In the genomic region with DNA sequence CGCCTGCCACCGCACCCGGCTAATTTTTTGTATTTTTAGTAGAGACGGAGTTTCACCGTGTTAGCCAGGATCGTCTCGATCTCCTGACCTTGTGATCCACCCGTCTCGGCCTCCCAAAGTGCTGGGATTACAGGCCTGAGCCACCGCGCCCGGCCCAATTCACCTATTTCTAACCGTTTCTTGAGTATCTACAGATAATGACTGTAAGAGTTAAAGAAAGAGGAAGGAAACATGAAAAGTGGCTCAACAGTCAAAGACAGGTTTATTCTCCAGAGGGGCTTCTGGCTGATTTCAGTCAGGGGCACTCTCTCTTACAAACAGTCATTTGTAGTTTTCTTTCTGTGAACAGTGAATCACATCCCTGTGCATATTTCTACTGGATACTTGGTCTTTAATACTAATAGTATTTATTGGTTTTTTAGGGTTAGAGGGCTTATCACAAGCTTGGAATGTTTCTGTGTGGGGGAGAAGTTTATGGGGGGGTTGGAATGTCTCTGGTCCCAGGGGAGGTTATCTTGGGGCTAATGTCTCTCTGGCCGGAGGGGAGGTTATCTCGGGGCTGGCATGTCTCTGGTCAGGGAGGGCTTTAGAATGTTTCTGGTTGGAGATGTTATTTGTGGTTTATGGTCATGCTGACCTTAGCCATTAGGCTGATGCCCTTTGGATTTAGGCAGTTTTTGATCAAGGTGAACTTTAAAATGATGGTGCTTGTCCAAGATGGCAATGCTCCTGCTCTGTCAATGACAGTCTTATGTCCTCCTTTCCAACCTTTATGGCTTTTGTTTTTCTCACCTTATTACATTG, we compare ENCODE assay signal across 8 cellular contexts. TPM values are rescaled to one million over a fixed set of nuclear protein-coding genes. Genes with fewer than 3 reads are reported as not detected.
DNase-seq lines count a peak whose midpoint lies in the region; ATAC-seq, FAIRE-seq and TF ChIP-seq lines count a peak whose summit lies in the region.
"Not testable (repeated sequence)": the region's sequence is repeated elsewhere in the genome, so short reads cannot be mapped to it uniquely, and the experiment has no call there.

No MANE protein-coding gene starts in this region.

- not testable (repeated sequence) for ATAC-seq in activated CD8-positive, alpha-beta T cell treated with anti-CD3 and anti-CD28 coated beads, Interleukin-2, amount 10 ng/mL, durations not matched to agents 7 days and 5 days; naive B cell (ENCODE audit: low read depth in 2 of 2); stimulated activated effector memory CD8-positive, alpha-beta T cell treated with anti-CD3 and anti-CD28 coated beads, Interleukin-12 subunit alpha, Interleukin-12 subunit beta, amount 100 ng/mL, for 72 hours

- H3K79me2 ChIP-seq in ACC112 (ENCODE audit: control insufficient read depth, insufficient read depth, low read length, unreplicated experiment): not testable (repeated sequence)

- H3K9me3 ChIP-seq in HUES6 (ENCODE audit: control insufficient read depth, insufficient read depth, low read depth, low read length): peaks cover 11% of the 10 kb centered on the region
- H3K9me3 ChIP-seq in left ventricle myocardium inferior (replicated peaks): not testable (repeated sequence)

- H3K36me3 ChIP-seq in ACC112 (ENCODE audit: insufficient read depth, low read length); HUES6 (ENCODE audit: control insufficient read depth, insufficient read depth, low read length); left ventricle myocardium inferior: not testable (repeated sequence)

- H3K4me3 Mint-ChIP-seq in activated CD8-positive, alpha-beta T cell treated with anti-CD3 and anti-CD28 coated beads, Interleukin-2, amount 10 ng/mL, durations not matched to agents 7 days and 5 days; chondrocyte (ENCODE audit: unreplicated experiment); stimulated activated effector memory CD8-positive, alpha-beta T cell treated with anti-CD3 and anti-CD28 coated beads, Interleukin-12 subunit alpha, Interleukin-12 subunit beta, amount 100 ng/mL, for 72 hours: not testable (repeated sequence)
- peak overlapping the region in 5 of 8 donors; percentile 2 to 61 (median 24) for H3K4me3 Mint-ChIP-seq in naive B cell

- peak overlapping the region; percentile 62 for H3K9ac ChIP-seq in HUES6 (ENCODE audit: low read length)

- peaks cover 38% of the 10 kb centered on the region for H3K4me1 ChIP-seq in ACC112 (ENCODE audit: control insufficient read depth, insufficient read depth, low read length, unreplicated experiment)
- H3K4me1 ChIP-seq in HUES6 (ENCODE audit: control insufficient read depth, insufficient read depth, low read length): peaks cover 23% of the 10 kb centered on the region
- H3K4me1 ChIP-seq in left ventricle myocardium inferior: peaks cover 28% of the 10 kb centered on the region

- H3K27ac Mint-ChIP-seq in activated CD8-positive, alpha-beta T cell treated with anti-CD3 and anti-CD28 coated beads, Interleukin-2, amount 10 ng/mL, durations not matched to agents 7 days and 5 days: peak overlapping the region; percentile 85
- peak overlapping the region; percentile 97 for H3K27ac Mint-ChIP-seq in chondrocyte (ENCODE audit: unreplicated experiment)
- H3K27ac Mint-ChIP-seq in naive B cell: peak overlapping the region in 4 of 6 donors; percentile 6 to 67 (median 20)
- H3K27ac Mint-ChIP-seq in stimulated activated effector memory CD8-positive, alpha-beta T cell treated with anti-CD3 and anti-CD28 coated beads, Interleukin-12 subunit alpha, Interleukin-12 subunit beta, amount 100 ng/mL, for 72 hours: peak overlapping the region; percentile 14

- H2AFZ ChIP-seq in ACC112 (ENCODE audit: low read length, unreplicated experiment): peak overlapping the region; percentile 50

- DNase-seq in RCC 7860 (ENCODE audit: low spot score): peak; percentile 16
- not testable (repeated sequence) for DNase-seq in activated CD8-positive, alpha-beta T cell treated with anti-CD3 and anti-CD28 coated beads, Interleukin-2, amount 10 ng/mL, durations not matched to agents 7 days and 5 days; chondrocyte (ENCODE audit: low spot score); left ventricle myocardium inferior; naive B cell; stimulated activated effector memory CD8-positive, alpha-beta T cell treated with anti-CD3 and anti-CD28 coated beads, Interleukin-12 subunit alpha, Interleukin-12 subunit beta, amount 100 ng/mL, for 72 hours (ENCODE audit: low spot score in 2 of 2)

- peak overlapping the region; percentile 42; the same call in 1 of the 2 replicates for H3K4me3 ChIP-seq in ACC112 (ENCODE audit: low read depth, low read length)
- not testable (repeated sequence) for H3K4me3 ChIP-seq in HUES6 (ENCODE audit: low read depth, low read length); left ventricle myocardium inferior

- H3K4me1 Mint-ChIP-seq in activated CD8-positive, alpha-beta T cell treated with anti-CD3 and anti-CD28 coated beads, Interleukin-2, amount 10 ng/mL, durations not matched to agents 7 days and 5 days (ENCODE audit: low read depth): peaks cover 44% of the 10 kb centered on the region
- H3K4me1 Mint-ChIP-seq in chondrocyte (ENCODE audit: low read depth) (peaks cover 44% of the 10 kb centered on the region), naive B cell (peaks cover 19 to 27% (median 26%) of the 10 kb centered on the region in 3 donors)
- peaks cover 11% of the 10 kb centered on the region for H3K4me1 Mint-ChIP-seq in stimulated activated effector memory CD8-positive, alpha-beta T cell treated with anti-CD3 and anti-CD28 coated beads, Interleukin-12 subunit alpha, Interleukin-12 subunit beta, amount 100 ng/mL, for 72 hours

- FAIRE-seq in RCC 7860 (lab: Jason Lieb, UNC): not testable (repeated sequence)

- not testable (repeated sequence) for H3K27me3 Mint-ChIP-seq in activated CD8-positive, alpha-beta T cell treated with anti-CD3 and anti-CD28 coated beads, Interleukin-2, amount 10 ng/mL, durations not matched to agents 7 days and 5 days (ENCODE audit: low read depth); chondrocyte (ENCODE audit: low read depth); naive B cell

- H3K27ac ChIP-seq in ACC112 (ENCODE audit: low read depth, low read length) (peak overlapping the region; percentile 100), HUES6 (ENCODE audit: low read depth, low read length) (peak overlapping the region; percentile 84; the same call in 1 of the 2 replicates), left ventricle myocardium inferior (replicated peaks) (peak overlapping the region; percentile 89)

- not testable (repeated sequence) for H3K36me3 Mint-ChIP-seq in activated CD8-positive, alpha-beta T cell treated with anti-CD3 and anti-CD28 coated beads, Interleukin-2, amount 10 ng/mL, durations not matched to agents 7 days and 5 days (ENCODE audit: low read depth); chondrocyte (ENCODE audit: low read depth); naive B cell; stimulated activated effector memory CD8-positive, alpha-beta T cell treated with anti-CD3 and anti-CD28 coated beads, Interleukin-12 subunit alpha, Interleukin-12 subunit beta, amount 100 ng/mL, for 72 hours

- POLR2A ChIA-PET in activated CD8-positive, alpha-beta T cell treated with anti-CD3 and anti-CD28 coated beads, Interleukin-2, amount 10 ng/mL, durations not matched to agents 7 days and 5 days (lab: Charles Lee): not testable (repeated sequence)

- not testable (repeated sequence) for H3K9me3 Mint-ChIP-seq in activated CD8-positive, alpha-beta T cell treated with anti-CD3 and anti-CD28 coated beads, Interleukin-2, amount 10 ng/mL, durations not matched to agents 7 days and 5 days (ENCODE audit: insufficient read depth); chondrocyte (ENCODE audit: low read depth); naive B cell; stimulated activated effector memory CD8-positive, alpha-beta T cell treated with anti-CD3 and anti-CD28 coated beads, Interleukin-12 subunit alpha, Interleukin-12 subunit beta, amount 100 ng/mL, for 72 hours

- intact Hi-C loops in left ventricle myocardium inferior (cut with micrococcal nuclease): not testable (repeated sequence)

- H3K27me3 ChIP-seq in ACC112 (ENCODE audit: insufficient read depth, low read length); HUES6 (ENCODE audit: control insufficient read depth, insufficient read depth, low read length); left ventricle myocardium inferior (ENCODE audit: low read depth): not testable (repeated sequence)

- CTCF ChIA-PET in activated CD8-positive, alpha-beta T cell treated with anti-CD3 and anti-CD28 coated beads, Interleukin-2, amount 10 ng/mL, durations not matched to agents 7 days and 5 days (lab: Charles Lee): interaction anchor here (0.9 to 2.7 kb wide), 8 partner anchors 9 to 74 kb away, joined by 3 to 9 read pairs (median 5); no protein-coding TSS in a partner anchor

- not testable (repeated sequence) for TF ChIP-seq CTCF in chondrocyte (IDR thresholded peaks at IDR 0.05); left ventricle myocardium inferior (IDR thresholded peaks at IDR 0.05; ENCODE audit: borderline replicate concordance)

RNA-seq across cellular contexts. Expression of gene SUSD2, which starts 25.4 kb away (rescaled TPM):
- total RNA-seq in activated CD8-positive, alpha-beta T cell treated with anti-CD3 and anti-CD28 coated beads, Interleukin-2, amount 10 ng/mL, durations not matched to agents 7 days and 5 days: 1 to 10 TPM; 1.3 to 1.9 TPM
- total RNA-seq in chondrocyte: 0.34 to 1.00 TPM (median 0.65 TPM) in 3 replicates
- 3.2 TPM for total RNA-seq in left ventricle myocardium inferior
- polyA plus RNA-seq in naive B cell (ENCODE audit: low read depth in 6 of 6): under 1 TPM in 1 of 6 donors, not detected in 5; 0.09 TPM

RNA-seq across cellular contexts. Expression of gene GGT5, which starts 38.2 kb away (rescaled TPM):
- under 1 TPM; 0.29 to 0.44 TPM for total RNA-seq in activated CD8-positive, alpha-beta T cell treated with anti-CD3 and anti-CD28 coated beads, Interleukin-2, amount 10 ng/mL, durations not matched to agents 7 days and 5 days
- total RNA-seq in chondrocyte: 30.7 to 47.2 TPM (median 37.5 TPM) in 3 replicates
- total RNA-seq in left ventricle myocardium inferior: 21.1 TPM
- polyA plus RNA-seq in naive B cell (ENCODE audit: low read depth in 6 of 6): not detected

Comparison
In these comparisons a context has a peak if more than half of its experiments do, and no peak if none do; other contexts are left out.
1. H3K27ac Mint-ChIP-seq: peak in every context shown above with its lines; median percentile 97 in chondrocyte; 85 in activated CD8-positive, alpha-beta T cell treated with anti-CD3 and anti-CD28 coated beads, Interleukin-2, amount 10 ng/mL, durations not matched to agents 7 days and 5 days; 20 in naive B cell; 14 in stimulated activated effector memory CD8-positive, alpha-beta T cell treated with anti-CD3 and anti-CD28 coated beads, Interleukin-12 subunit alpha, Interleukin-12 subunit beta, amount 100 ng/mL, for 72 hours.
2. RNA of gene GGT5, which starts 38.2 kb away (total RNA-seq): 30.7 to 47.2 TPM in chondrocyte and 21.1 TPM in left ventricle myocardium inferior (single experiment); 0.29 to 0.44 TPM in activated CD8-positive, alpha-beta T cell treated with anti-CD3 and anti-CD28 coated beads, Interleukin-2, amount 10 ng/mL, durations not matched to agents 7 days and 5 days; every median in the first group is over 10 times any median in the second.
3. Peak in every context shown above with its lines, with median percentiles within 50 percentile points of each other: H3K27ac ChIP-seq.